Comparison of ENCODE assay signal across 8 cellular contexts in genomic region chr5:134758504-134759341, GRCh38. TPM values are rescaled to one million over a fixed set of nuclear protein-coding genes. Genes with fewer than 3 reads are reported as not detected.
DNase-seq lines count a peak whose midpoint lies in the region; ATAC-seq and TF ChIP-seq lines count a peak whose summit lies in the region.

Gene DDX46, plus strand, starts transcription at chr5:134758779. Its CDS starts 160 bp downstream, at chr5:134758939.

- no peaks in the 10 kb centered on the region for H3K9me3 Mint-ChIP-seq in activated naive CD8-positive, alpha-beta T cell treated with anti-CD3 and anti-CD28 coated beads, Interleukin-2, amount 50 U/mL, for 24 hours
- no peaks in the 10 kb centered on the region for H3K9me3 Mint-ChIP-seq in type B pancreatic cell

- ATAC-seq in HG02759 (IDR thresholded peaks at IDR 0.05; ENCODE audit: unreplicated experiment) (peak; percentile 98), Right ventricle myocardium superior (ENCODE audit: poor library complexity) (peak; percentile 100)
- peak; percentile 99 for ATAC-seq in activated naive CD8-positive, alpha-beta T cell treated with anti-CD3 and anti-CD28 coated beads, Interleukin-2, amount 50 U/mL, for 24 hours

- peaks cover 36% of the 10 kb centered on the region for H3K4me1 Mint-ChIP-seq in activated naive CD8-positive, alpha-beta T cell treated with anti-CD3 and anti-CD28 coated beads, Interleukin-2, amount 50 U/mL, for 24 hours
- peaks cover 25% of the 10 kb centered on the region for H3K4me1 Mint-ChIP-seq in type B pancreatic cell (ENCODE audit: unreplicated experiment)

- DNase-seq in NCI-H1417 (lab: John Stamatoyannopoulos, UW) (peak; percentile 82 to 93 (median 92)), SW 1271 (lab: John Stamatoyannopoulos, UW) (peak; percentile 77 to 94), Right ventricle myocardium superior (peak; percentile 96), pons (ENCODE audit: low spot score) (peak; percentile 84), type B pancreatic cell (ENCODE audit: extremely low spot score, unreplicated experiment) (peak; percentile 95)
- DNase-seq in activated naive CD8-positive, alpha-beta T cell treated with anti-CD3 and anti-CD28 coated beads, Interleukin-2, amount 50 U/mL, for 24 hours, result peak; percentile 98

- peaks cover 10% of the 10 kb centered on the region for H3K36me3 Mint-ChIP-seq in activated naive CD8-positive, alpha-beta T cell treated with anti-CD3 and anti-CD28 coated beads, Interleukin-2, amount 50 U/mL, for 24 hours (ENCODE audit: low read depth)
- H3K36me3 Mint-ChIP-seq in type B pancreatic cell, result peaks cover 1% of the 10 kb centered on the region

- no peaks in the 10 kb centered on the region for H3K27me3 Mint-ChIP-seq in activated naive CD8-positive, alpha-beta T cell treated with anti-CD3 and anti-CD28 coated beads, Interleukin-2, amount 50 U/mL, for 24 hours
- H3K27me3 Mint-ChIP-seq in type B pancreatic cell, result no peaks in the 10 kb centered on the region

- intact Hi-C loops in Right ventricle myocardium superior (cut with DNase I), result no loop called here

- peak; percentile 77 for TF ChIP-seq CTCF in GM12873 (IDR thresholded peaks at IDR 0.05; ENCODE audit: insufficient read depth, low read depth, low read length, missing control alignments)
- peak; percentile 79 for TF ChIP-seq CTCF in type B pancreatic cell (conservative IDR thresholded peaks at IDR 0.05)

- H3K27ac Mint-ChIP-seq in activated naive CD8-positive, alpha-beta T cell treated with anti-CD3 and anti-CD28 coated beads, Interleukin-2, amount 50 U/mL, for 24 hours, result peak within 1 kb of the TSS; percentile 92
- peak within 1 kb of the TSS; percentile 94 for H3K27ac Mint-ChIP-seq in type B pancreatic cell

- peak within 1 kb of the TSS; percentile 99 for H3K4me3 Mint-ChIP-seq in activated naive CD8-positive, alpha-beta T cell treated with anti-CD3 and anti-CD28 coated beads, Interleukin-2, amount 50 U/mL, for 24 hours
- H3K4me3 Mint-ChIP-seq in type B pancreatic cell, result peak within 1 kb of the TSS; percentile 99

RNA-seq across cellular contexts. Expression of gene DDX46, which starts in this region (rescaled TPM):
- 26.3 TPM for total RNA-seq in Right ventricle myocardium superior
- 46.0 and 66.3 TPM in 2 replicates for total RNA-seq in type B pancreatic cell (ENCODE audit: low replicate concordance)

Comparison
In these comparisons a context has a peak if more than half of its experiments do, and no peak if none do; other contexts are left out.
1. Peak in every context shown above with its lines: DNase-seq and ATAC-seq.